In the genomic region with DNA sequence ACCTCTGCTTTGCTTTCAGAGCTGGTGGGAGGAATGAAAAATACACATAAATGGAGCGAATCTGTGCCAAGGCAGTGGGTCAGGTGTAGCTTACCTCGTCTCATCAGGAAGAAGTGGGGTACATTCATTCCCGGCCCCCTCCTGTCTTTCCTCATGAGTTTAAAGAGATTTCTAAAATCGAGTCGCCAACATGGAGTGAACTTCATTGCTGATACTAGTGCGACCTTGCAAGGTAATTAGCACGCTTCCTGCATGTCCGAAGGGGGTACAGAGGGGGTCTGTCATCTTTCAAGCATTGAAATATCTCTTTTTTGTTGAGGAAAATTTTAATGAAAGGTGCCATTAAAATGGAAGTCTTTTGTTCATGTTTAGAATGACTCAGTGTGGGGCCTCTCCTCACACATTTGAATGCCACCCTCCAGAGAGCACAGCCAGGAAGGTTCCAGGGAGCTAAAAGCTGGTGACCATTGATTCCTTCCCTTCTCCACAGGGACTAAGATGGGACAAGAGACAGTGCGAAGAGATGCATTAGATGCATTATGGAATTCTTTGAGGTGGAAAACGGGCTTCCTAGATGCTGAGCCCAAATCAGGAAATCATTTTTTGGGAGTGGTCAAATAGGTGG, we compare ENCODE assay signal across 22 cellular contexts.
"Had no signal": no experiment of that assay in that cellular context is flagged by ENCODE, and none has a peak within 500 bp of the region (broad histone marks: within the 10 kb centered on the region; RNA-seq: fewer than 3 reads in every experiment).

No MANE protein-coding gene starts in this region.

- H3K27ac ChIP-seq: adrenal gland had no signal

- H3K36me3 ChIP-seq: adrenal gland had no signal

- DNase-seq: activated B cell treated with CpG ODN at 0.5 μM for 24 hours; activated CD8-positive, alpha-beta memory T cell treated with anti-CD3 and anti-CD28 coated beads, Interleukin-2, amount 50 U/mL, for 4 hours; activated CD8-positive, alpha-beta T cell treated with anti-CD3 and anti-CD28 coated beads for 36 hours; activated gamma-delta T cell treated with Interleukin-2 at 50 U/mL for 16 hours; activated naive CD4-positive, alpha-beta T cell treated with anti-CD3 and anti-CD28 coated beads, Interleukin-2, amount 10 ng/mL, durations not matched to agents 7 days and 5 days; activated naive CD8-positive, alpha-beta T cell treated with anti-CD3 and anti-CD28 coated beads, Interleukin-2, amount 10 ng/mL, durations not matched to agents 7 days and 5 days; activated T-cell treated with anti-CD3 and anti-CD28 coated beads, Interleukin-2, amount 50 U/mL, for 72 hours; adrenal gland; anterior cingulate cortex; cerebellar nuclear complex; Karpas-422; NCI-H1092; NCI-H1417; NCI-H1930; NCI-H2171; NCI-H2227 treated with DMSO at 0.1 percent for 48 hours; NCI-H446 treated with DMSO at 0.1 percent for 48 hours; NCI-H524 treated with DMSO at 0.1 percent for 48 hours; NCI-H748 treated with DMSO at 0.1 percent for 48 hours; SIG-M5; T-helper 17 cell; T-helper 9 cell had no signal

- H3K27me3 ChIP-seq: adrenal gland had no signal

- H3K4me3 ChIP-seq: adrenal gland had no signal

- ATAC-seq: activated CD8-positive, alpha-beta T cell treated with anti-CD3 and anti-CD28 coated beads for 36 hours; activated T-cell treated with anti-CD3 and anti-CD28 coated beads, Interleukin-2, amount 50 U/mL, for 72 hours; T-helper 17 cell had no signal

- H3K9me3 ChIP-seq: adrenal gland had no signal

- H3K4me1 ChIP-seq: adrenal gland had no signal
